Comparison of ENCODE assay signal across 23 cellular contexts in the genomic region with DNA sequence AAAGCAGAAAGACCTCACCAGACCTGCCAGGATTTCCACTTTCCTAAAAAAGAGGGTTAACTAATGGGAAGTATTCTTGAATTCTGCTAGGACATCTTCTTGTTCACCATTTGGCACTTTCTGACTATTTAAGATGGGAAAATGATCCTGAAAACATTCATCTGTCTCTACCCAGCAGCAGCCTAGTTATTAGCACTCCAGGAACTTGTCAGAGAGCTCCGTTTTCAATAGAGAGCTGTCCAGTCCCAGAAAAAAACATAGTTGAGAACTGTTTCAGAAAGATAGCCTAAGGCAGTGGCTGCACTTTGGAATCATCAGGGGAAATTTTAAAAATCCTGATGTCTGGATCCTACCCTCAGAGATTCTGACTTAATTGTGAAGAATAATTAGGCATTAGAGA.
"Had no signal": no experiment of that assay in that cellular context is flagged by ENCODE, and none has a peak within 500 bp of the region (broad histone marks: within the 10 kb centered on the region; RNA-seq: fewer than 3 reads in every experiment).

No MANE protein-coding gene starts in this region.

- H3K4me3 ChIP-seq: left lung, lower lobe of right lung, ovary, right atrium auricular region, right lobe of liver, tibial nerve, uterus had no signal

- H3K36me3 ChIP-seq: left lung, lower lobe of right lung, ovary, right atrium auricular region, right lobe of liver, tibial nerve, uterus had no signal

- H3K27me3 ChIP-seq: left lung, ovary, right atrium auricular region, tibial nerve, uterus had no signal

- H3K27ac ChIP-seq: left lung, lower lobe of right lung, ovary, right atrium auricular region, right lobe of liver, tibial nerve, uterus had no signal

- DNase-seq: hypothalamus; immature natural killer cell; kidney; left colon; left lung; lower lobe of right lung; mammary epithelial cell; mesenchymal stem cell; naive B cell; natural killer cell; nephron progenitor cell; ovary; right lobe of liver; stimulated activated CD4-positive, alpha-beta T cell treated with anti-CD3 and anti-CD28 coated beads, Interleukin-12 subunit alpha, Interleukin-12 subunit beta, amount 100 ng/mL, for 4 hours; stimulated activated CD4-positive, alpha-beta T cell treated with anti-CD3 and anti-CD28 coated beads, Interleukin-15, amount 100 ng/mL, for 24 hours; stimulated activated CD4-positive, alpha-beta T cell treated with anti-CD3 and anti-CD28 coated beads, Interleukin-2, amount 100 ng/mL, for 24 hours; stimulated activated CD4-positive, alpha-beta T cell treated with anti-CD3 and anti-CD28 coated beads, Interleukin-4, amount 100 ng/mL, for 1 hour; stimulated activated naive B cell treated with anti-CD40 and anti-IgM and Interleukin-4, amounts not matched to agents 10 μg/mL and 1 μg/mL and 100 μg/mL, for 72 hours; substantia nigra; uterus had no signal

- H3K9me3 ChIP-seq: left lung, lower lobe of right lung, ovary, right atrium auricular region, right lobe of liver, tibial nerve, uterus had no signal

- FAIRE-seq: islet of Langerhans had no signal

- H3K4me1 ChIP-seq: left lung, lower lobe of right lung, right atrium auricular region, right lobe of liver, tibial nerve, uterus had no signal
